30 cellular contexts compared by ENCODE assay signal in the genomic region with DNA sequence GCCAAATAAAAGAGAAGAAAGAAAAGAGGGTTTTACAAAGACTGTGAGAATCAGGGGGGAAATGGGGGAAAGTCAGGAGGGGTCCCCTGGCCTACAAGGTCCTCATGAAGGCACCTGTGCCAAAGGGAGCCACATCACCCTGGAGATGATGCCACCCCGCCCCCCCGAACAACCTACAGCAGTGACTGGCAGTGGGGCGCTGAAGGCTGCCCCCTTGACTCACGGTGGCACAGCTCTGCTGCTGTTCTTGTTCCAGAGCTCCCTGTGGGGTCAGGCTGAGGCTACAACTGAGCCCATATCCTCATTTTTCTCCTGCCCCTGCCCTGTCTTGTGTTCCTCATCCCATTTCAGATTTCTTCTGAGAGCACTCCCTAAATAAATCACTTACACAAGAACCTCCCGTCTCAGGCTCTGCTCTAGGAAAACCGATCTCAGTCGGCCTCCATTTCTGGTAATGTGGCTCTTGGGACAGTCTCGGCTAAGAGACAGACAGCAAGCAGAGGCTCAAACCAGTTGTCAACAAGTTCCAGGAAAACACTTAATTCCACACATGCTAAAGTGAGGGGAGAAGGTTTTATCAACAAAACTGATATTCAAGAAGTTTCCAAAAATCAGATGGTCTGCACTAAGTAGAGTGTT.
"Had no signal": no experiment of that assay in that cellular context is flagged by ENCODE, and none has a peak within 500 bp of the region (broad histone marks: within the 10 kb centered on the region; RNA-seq: fewer than 3 reads in every experiment).

No MANE protein-coding gene starts in this region.

- H3K9me3 Mint-ChIP-seq: activated CD4-positive, alpha-beta memory T cell treated with anti-CD3 and anti-CD28 coated beads, Interleukin-2, amount 10 ng/mL, durations not matched to agents 7 days and 5 days; activated CD4-positive, alpha-beta T cell treated with anti-CD3 and anti-CD28 coated beads, Interleukin-2, amount 10 ng/mL, durations not matched to agents 7 days and 5 days; activated naive CD4-positive, alpha-beta T cell treated with anti-CD3 and anti-CD28 coated beads for 36 hours; activated naive CD8-positive, alpha-beta T cell treated with anti-CD3 and anti-CD28 coated beads, Interleukin-2, amount 10 ng/mL, durations not matched to agents 7 days and 5 days; activated T-cell treated with anti-CD3 and anti-CD28 coated beads, Interleukin-2, amount 50 U/mL, for 4 hours; activated T-helper 17 cell treated with anti-CD3 and anti-CD28 coated beads, Interleukin-2, amount 50 U/mL, for 72 hours had no signal

- ATAC-seq: activated naive CD4-positive, alpha-beta T cell treated with anti-CD3 and anti-CD28 coated beads, Interleukin-2, amount 50 U/mL, for 72 hours; activated T-cell treated with anti-CD3 and anti-CD28 coated beads, Interleukin-2, amount 50 U/mL, for 4 hours; activated T-helper 17 cell treated with anti-CD3 and anti-CD28 coated beads, Interleukin-2, amount 50 U/mL, for 72 hours; gastroesophageal sphincter had no signal

- H3K4me3 ChIP-seq: ascending aorta, breast epithelium, cardiac muscle cell, colonic mucosa, esophagus squamous epithelium, gastroesophageal sphincter had no signal

- H3K27me3 Mint-ChIP-seq: activated CD4-positive, alpha-beta memory T cell treated with anti-CD3 and anti-CD28 coated beads, Interleukin-2, amount 10 ng/mL, durations not matched to agents 7 days and 5 days had no signal

- DNase-seq: activated CD4-positive, alpha-beta memory T cell treated with anti-CD3 and anti-CD28 coated beads, Interleukin-2, amount 10 ng/mL, durations not matched to agents 7 days and 5 days; activated CD4-positive, alpha-beta T cell treated with anti-CD3 and anti-CD28 coated beads for 1 hour; activated CD4-positive, alpha-beta T cell treated with anti-CD3 and anti-CD28 coated beads for 4 hours; activated CD4-positive, alpha-beta T cell treated with anti-CD3 and anti-CD28 coated beads, Interleukin-2, amount 10 ng/mL, durations not matched to agents 7 days and 5 days; activated CD4-positive, alpha-beta T cell treated with anti-CD3 and anti-CD28 coated beads, Interleukin-2, amount 50 U/mL, for 4 hours; activated CD8-positive, alpha-beta memory T cell treated with anti-CD3 and anti-CD28 coated beads for 24 hours; activated effector memory CD4-positive, alpha-beta T cell treated with Interleukin-2 at 50 U/mL for 16 hours; activated gamma-delta T cell treated with Interleukin-2 at 50 U/mL for 16 hours; activated naive CD4-positive, alpha-beta T cell treated with anti-CD3 and anti-CD28 coated beads for 36 hours; activated naive CD8-positive, alpha-beta T cell treated with anti-CD3 and anti-CD28 coated beads, Interleukin-2, amount 10 ng/mL, durations not matched to agents 7 days and 5 days; activated T-cell treated with anti-CD3 and anti-CD28 coated beads, Interleukin-2, amount 50 U/mL, for 4 hours; central memory CD4-positive, alpha-beta T cell; cerebellar nuclear complex; colonic mucosa; effector CD8-positive, alpha-beta T cell; esophagus squamous epithelium; foreskin melanocyte; T-helper 2 cell had no signal

- H3K4me3 Mint-ChIP-seq: activated CD4-positive, alpha-beta memory T cell treated with anti-CD3 and anti-CD28 coated beads, Interleukin-2, amount 10 ng/mL, durations not matched to agents 7 days and 5 days; activated CD4-positive, alpha-beta T cell treated with anti-CD3 and anti-CD28 coated beads, Interleukin-2, amount 10 ng/mL, durations not matched to agents 7 days and 5 days; activated naive CD4-positive, alpha-beta T cell treated with anti-CD3 and anti-CD28 coated beads for 36 hours; activated naive CD8-positive, alpha-beta T cell treated with anti-CD3 and anti-CD28 coated beads, Interleukin-2, amount 10 ng/mL, durations not matched to agents 7 days and 5 days; activated T-cell treated with anti-CD3 and anti-CD28 coated beads, Interleukin-2, amount 50 U/mL, for 4 hours; activated T-helper 17 cell treated with anti-CD3 and anti-CD28 coated beads, Interleukin-2, amount 50 U/mL, for 72 hours; brain; WTC11 had no signal

- H3K4me1 Mint-ChIP-seq: activated CD4-positive, alpha-beta memory T cell treated with anti-CD3 and anti-CD28 coated beads, Interleukin-2, amount 10 ng/mL, durations not matched to agents 7 days and 5 days; activated CD4-positive, alpha-beta T cell treated with anti-CD3 and anti-CD28 coated beads, Interleukin-2, amount 10 ng/mL, durations not matched to agents 7 days and 5 days; activated naive CD8-positive, alpha-beta T cell treated with anti-CD3 and anti-CD28 coated beads, Interleukin-2, amount 10 ng/mL, durations not matched to agents 7 days and 5 days had no signal

- H3K9me3 ChIP-seq: ascending aorta, breast epithelium, colonic mucosa, esophagus squamous epithelium had no signal

- FAIRE-seq: endometrium, endothelial cell of umbilical vein had no signal

- H3K27ac ChIP-seq: ascending aorta, breast epithelium, cardiac muscle cell, colonic mucosa, epithelial cell of prostate, esophagus squamous epithelium, gastroesophageal sphincter, VCaP had no signal

- H3K4me1 ChIP-seq: ascending aorta, breast epithelium, colonic mucosa, esophagus squamous epithelium, gastroesophageal sphincter had no signal

- H3K27ac Mint-ChIP-seq: activated CD4-positive, alpha-beta memory T cell treated with anti-CD3 and anti-CD28 coated beads, Interleukin-2, amount 10 ng/mL, durations not matched to agents 7 days and 5 days; activated CD4-positive, alpha-beta T cell treated with anti-CD3 and anti-CD28 coated beads, Interleukin-2, amount 10 ng/mL, durations not matched to agents 7 days and 5 days; activated naive CD4-positive, alpha-beta T cell treated with anti-CD3 and anti-CD28 coated beads for 36 hours; activated naive CD4-positive, alpha-beta T cell treated with anti-CD3 and anti-CD28 coated beads, Interleukin-2, amount 50 U/mL, for 72 hours; activated naive CD8-positive, alpha-beta T cell treated with anti-CD3 and anti-CD28 coated beads, Interleukin-2, amount 10 ng/mL, durations not matched to agents 7 days and 5 days; activated T-helper 17 cell treated with anti-CD3 and anti-CD28 coated beads, Interleukin-2, amount 50 U/mL, for 72 hours; brain; WTC11 had no signal

- H3K36me3 Mint-ChIP-seq: activated naive CD4-positive, alpha-beta T cell treated with anti-CD3 and anti-CD28 coated beads, Interleukin-2, amount 50 U/mL, for 72 hours; activated naive CD8-positive, alpha-beta T cell treated with anti-CD3 and anti-CD28 coated beads, Interleukin-2, amount 10 ng/mL, durations not matched to agents 7 days and 5 days; brain; WTC11 had no signal
